Comparison of ENCODE assay signal across 8 cellular contexts in the genomic region with DNA sequence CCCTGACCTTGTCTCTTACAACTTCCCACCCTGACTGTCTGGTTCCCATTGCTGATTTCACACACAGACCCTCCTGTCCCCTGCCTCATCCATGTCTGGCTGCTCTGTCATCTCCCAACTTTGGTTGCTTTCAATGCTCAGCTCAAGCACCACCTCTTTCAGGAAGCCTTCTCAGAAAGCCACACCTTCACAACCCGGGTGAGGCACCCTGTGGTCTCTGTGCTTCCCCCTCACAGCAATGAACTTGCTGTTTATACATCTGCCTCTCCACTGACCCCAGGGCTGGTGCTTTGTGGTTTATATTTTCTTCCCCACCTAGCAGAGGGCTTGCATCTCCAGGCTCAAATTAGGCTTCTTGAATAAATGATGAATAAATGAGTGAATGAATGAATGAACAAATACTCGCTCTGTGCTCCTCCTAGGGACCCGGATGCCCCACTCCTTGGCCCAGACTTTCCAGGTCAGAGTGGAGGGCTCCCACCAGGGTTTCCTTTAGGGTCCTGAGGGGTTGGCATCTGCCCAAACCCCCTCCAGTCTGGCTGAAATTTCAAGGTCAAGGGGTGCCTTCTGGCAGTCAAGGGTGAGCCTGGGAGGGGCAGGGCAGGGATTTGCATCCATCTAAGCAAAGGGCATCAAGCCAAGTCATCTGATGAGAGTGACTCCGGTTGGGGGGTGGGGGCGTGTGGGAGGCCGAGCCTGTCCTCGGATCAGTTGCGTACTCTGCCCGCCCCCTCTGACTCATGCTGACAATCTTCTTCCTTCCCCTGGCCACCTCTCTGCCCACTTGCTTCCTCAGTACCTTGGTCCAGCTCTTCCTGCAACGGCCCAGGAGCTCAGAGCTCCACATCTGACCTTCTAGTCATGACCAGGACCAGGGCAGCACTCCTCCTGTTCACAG. TPM values are rescaled to one million over a fixed set of nuclear protein-coding genes. Genes with fewer than 3 reads are reported as not detected.
DNase-seq lines count a peak whose midpoint lies in the region; ATAC-seq lines count a peak whose summit lies in the region.

A gene (plus strand): TSS at position 783 of the 898 bp plus-strand sequence. CDS start 79 bp downstream, at position 862.

- in situ Hi-C loops in Caki2 (cut with HindIII; ENCODE audit: low pct_unique_long_range_greater_than_20kb, low sequenced_read_pairs), result no loop called here

- ATAC-seq in GM21576 (IDR thresholded peaks at IDR 0.05; ENCODE audit: unreplicated experiment), result peak; percentile 74

- DNase-seq in Caki2 (ENCODE audit: low read depth) (peak; percentile 86), LHCN-M2 (ENCODE audit: low read depth) (peak; percentile 34), head of caudate nucleus (peak in 26 of 42 donors; percentile 12 to 80 (median 38)), NCI-H1105 (lab: John Stamatoyannopoulos, UW) (no peak), GF-D8 (lab: John Stamatoyannopoulos, UW) (no peak)
- peak; percentile 63 for DNase-seq in activated CD8-positive, alpha-beta memory T cell treated with anti-CD3 and anti-CD28 coated beads, Interleukin-2, amount 50 U/mL, for 4 hours
- peak; percentile 63 to 69 (median 65) for DNase-seq in stimulated activated CD4-positive, alpha-beta T cell treated with anti-CD3 and anti-CD28 coated beads, Interleukin-12 subunit alpha, Interleukin-12 subunit beta, amount 100 ng/mL, for 48 hours (ENCODE audit: low read depth in 2 of 3, low spot score in 1 of 3)

- intact Hi-C loops in head of caudate nucleus (cut with DNase I), result no loop called here

RNA-seq across cellular contexts. Expression of the gene that starts here (rescaled TPM):
- total RNA-seq in Caki2 (2014; rRNA removed; shearing (Covaris generic); ENCODE audit: low replicate concordance), result 9.7 and 18.6 TPM in 2 replicates
- total RNA-seq in LHCN-M2 (2014; rRNA removed), result not detected in 2 replicates
- not detected for polyA plus RNA-seq in LHCN-M2 (2012)

Comparison
In these comparisons a context has a peak if more than half of its experiments do, and no peak if none do; other contexts are left out.
1. RNA of the gene that starts here (total RNA-seq): 9.7 to 18.6 TPM in Caki2; not detected in LHCN-M2; every median in the first group is over 10 times any median in the second.
2. Peak in DNase-seq in LHCN-M2; RNA of the gene not detected or under 1 TPM.
3. DNase-seq: peak in Caki2 (single experiment), activated CD8-positive, alpha-beta memory T cell treated with anti-CD3 and anti-CD28 coated beads, Interleukin-2, amount 50 U/mL, for 4 hours (single experiment), head of caudate nucleus (26 of 42) and stimulated activated CD4-positive, alpha-beta T cell treated with anti-CD3 and anti-CD28 coated beads, Interleukin-12 subunit alpha, Interleukin-12 subunit beta, amount 100 ng/mL, for 48 hours (3 of 3); none in NCI-H1105 (single experiment) and GF-D8 (single experiment).